ENCODE assay signal across 8 cellular contexts in the genomic region with DNA sequence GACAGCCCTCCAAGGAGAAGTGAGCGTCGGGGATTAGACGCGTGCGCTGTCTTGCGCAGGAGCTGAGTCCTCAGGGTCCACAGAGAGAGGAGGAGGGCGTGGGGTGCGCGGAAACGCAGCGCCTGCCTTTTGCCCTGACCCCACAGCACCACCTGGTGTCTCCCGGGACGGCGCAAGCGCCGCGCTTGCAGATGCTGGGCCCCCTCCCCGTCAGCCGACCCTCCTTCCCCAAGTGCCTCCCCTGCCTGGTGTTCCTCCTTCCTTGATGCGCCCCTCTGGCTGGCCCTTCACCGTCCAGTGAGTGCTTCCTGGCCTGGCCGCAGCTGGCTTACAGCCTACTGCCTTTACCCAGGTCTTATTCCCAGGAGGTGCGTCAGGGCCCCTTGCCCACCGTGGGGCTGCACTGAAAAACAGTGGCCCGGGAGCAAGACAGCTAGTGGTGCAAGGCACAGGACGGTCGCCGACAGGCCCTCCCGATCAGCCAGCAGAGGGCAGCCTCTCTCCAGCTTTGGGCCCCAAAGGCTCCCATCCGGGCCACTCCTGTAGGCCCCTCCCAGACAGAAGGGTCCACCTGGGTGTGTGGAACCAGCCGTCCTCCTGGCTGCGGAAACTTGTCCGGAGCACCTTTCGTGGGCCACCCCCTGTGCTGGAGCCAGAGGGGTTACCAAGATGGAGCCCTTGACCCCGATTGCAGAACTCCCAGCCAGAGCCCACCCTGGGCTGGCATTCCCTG. TPM values are rescaled to one million over a fixed set of nuclear protein-coding genes. Genes with fewer than 3 reads are reported as not detected.
DNase-seq lines count a peak whose midpoint lies in the region; ATAC-seq and TF ChIP-seq lines count a peak whose summit lies in the region.

No MANE protein-coding gene starts in this region.

- H3K9ac ChIP-seq in subcutaneous abdominal adipose tissue (ENCODE audit: low read length in 5 of 5): peak overlapping the region in 2 of 5 donors; percentile 9 to 53

- H3F3A ChIP-seq in GM23338 (replicated peaks; ENCODE audit: low read depth): no peaks in the 10 kb centered on the region; the same call in 1 of the 2 replicates

- H3K36me3 ChIP-seq in GM23338 (ENCODE audit: insufficient read depth): no peaks in the 10 kb centered on the region
- peaks cover 34% of the 10 kb centered on the region for H3K36me3 ChIP-seq in neutrophil
- peaks cover 0 to 39% (median 33%) of the 10 kb centered on the region in 5 donors for H3K36me3 ChIP-seq in subcutaneous abdominal adipose tissue (ENCODE audit: control insufficient read depth in 5 of 5, insufficient read depth in 5 of 5, low read length in 5 of 5)

- H3K27ac ChIP-seq in GM23338 (ENCODE audit: low read depth) (no peak overlapping the region), neutrophil (no peak overlapping the region), subcutaneous abdominal adipose tissue (ENCODE audit: low read depth, low read length) (no peak overlapping the region)

- peaks cover 30% of the 10 kb centered on the region for H3K4me1 Mint-ChIP-seq in GM23338

- no peaks in the 10 kb centered on the region for H3K9me2 ChIP-seq in GM23338 (ENCODE audit: insufficient read depth)

- DNase-seq in EH (ENCODE audit: low read depth): peak; percentile 79
- DNase-seq in GM23338 (ENCODE audit: low spot score): peak; percentile 95
- peak; percentile 83 to 85 for DNase-seq in Kasumi-1 (lab: John Stamatoyannopoulos, UW)
- peak; percentile 20 for DNase-seq in activated gamma-delta T cell (lab: John Stamatoyannopoulos, UW)
- peak; percentile 65 for DNase-seq in foreskin melanocyte

- H3K27ac Mint-ChIP-seq in GM23338: no peak overlapping the region

- no peaks in the 10 kb centered on the region for H4K20me1 ChIP-seq in GM23338 (replicated peaks; ENCODE audit: insufficient read depth)

- peak; percentile 85 for ATAC-seq in GM23338

- H3K27me3 Mint-ChIP-seq in GM23338 (ENCODE audit: insufficient read depth, low read depth, poor library complexity): peaks cover 14% of the 10 kb centered on the region

- H3K4me1 ChIP-seq in GM23338 (ENCODE audit: insufficient read depth): peaks cover 27% of the 10 kb centered on the region
- H3K4me1 ChIP-seq in neutrophil (ENCODE audit: control insufficient read depth in 1 of 2, insufficient read depth in 1 of 2, low read depth in 1 of 2, low read length in 1 of 2): peaks cover 21 to 23% of the 10 kb centered on the region in 2 experiments
- peaks cover 6 to 32% (median 28%) of the 10 kb centered on the region in 5 donors for H3K4me1 ChIP-seq in subcutaneous abdominal adipose tissue (ENCODE audit: control insufficient read depth in 5 of 5, insufficient read depth in 5 of 5, low read length in 5 of 5)

- H3K9me3 Mint-ChIP-seq in GM23338: no peaks in the 10 kb centered on the region

- peak overlapping the region; percentile 94 for H3K4me2 ChIP-seq in GM23338

- H2AFZ ChIP-seq in GM23338: peak overlapping the region; percentile 96

- H3K9me3 ChIP-seq in neutrophil (no peaks in the 10 kb centered on the region), subcutaneous abdominal adipose tissue (ENCODE audit: control insufficient read depth in 5 of 5, low read length in 5 of 5) (no peaks in the 10 kb centered on the region)

- peak; percentile 36; the same call in 1 of the 2 replicates for TF ChIP-seq POLR2A in Raji (IDR thresholded peaks at IDR 0.05; ENCODE audit: insufficient read depth, low read depth, low read length)

- no peaks in the 10 kb centered on the region for H3K36me3 Mint-ChIP-seq in GM23338 (ENCODE audit: low read depth)

- H3K4me3 ChIP-seq in GM23338: peak overlapping the region; percentile 75
- H3K4me3 ChIP-seq in neutrophil (ENCODE audit: low read depth in 1 of 2, low read length in 1 of 2): peak overlapping the region; percentile 64 to 65
- peak overlapping the region; percentile 13 to 62 (median 57) for H3K4me3 ChIP-seq in subcutaneous abdominal adipose tissue (ENCODE audit: low read depth in 1 of 5, low read length in 5 of 5)

- peak overlapping the region; percentile 80 for H3K4me3 Mint-ChIP-seq in GM23338

- peaks cover 9% of the 10 kb centered on the region for H3K27me3 ChIP-seq in GM23338 (ENCODE audit: insufficient read depth)
- peaks cover 18% of the 10 kb centered on the region for H3K27me3 ChIP-seq in neutrophil
- H3K27me3 ChIP-seq in subcutaneous abdominal adipose tissue (ENCODE audit: control insufficient read depth in 5 of 5, insufficient read depth in 4 of 5, low read length in 5 of 5): no peaks in the 10 kb centered on the region

- TF ChIP-seq CTCF in GM23338 (conservative IDR thresholded peaks at IDR 0.05; ENCODE audit: low read depth in 2 of 2): peak; percentile 79 to 98
- peak; percentile 72 for TF ChIP-seq CTCF in neutrophil (IDR thresholded peaks at IDR 0.05)

- no peaks in the 10 kb centered on the region for H3K79me2 ChIP-seq in GM23338 (replicated peaks; ENCODE audit: insufficient read depth)

TF ChIP-seq in GM23338, 12 proteins besides CTCF, POLR2A, EP300 and RAD21:
- TF ChIP-seq ZNF114 (CRISPR knock-in tag; IDR thresholded peaks at IDR 0.05): no peak
- TF ChIP-seq POLR2AphosphoS5 (IDR thresholded peaks at IDR 0.05; ENCODE audit: low read depth): peak; percentile 12; the same call in 1 of the 2 replicates
- TF ChIP-seq, protein P1, sequence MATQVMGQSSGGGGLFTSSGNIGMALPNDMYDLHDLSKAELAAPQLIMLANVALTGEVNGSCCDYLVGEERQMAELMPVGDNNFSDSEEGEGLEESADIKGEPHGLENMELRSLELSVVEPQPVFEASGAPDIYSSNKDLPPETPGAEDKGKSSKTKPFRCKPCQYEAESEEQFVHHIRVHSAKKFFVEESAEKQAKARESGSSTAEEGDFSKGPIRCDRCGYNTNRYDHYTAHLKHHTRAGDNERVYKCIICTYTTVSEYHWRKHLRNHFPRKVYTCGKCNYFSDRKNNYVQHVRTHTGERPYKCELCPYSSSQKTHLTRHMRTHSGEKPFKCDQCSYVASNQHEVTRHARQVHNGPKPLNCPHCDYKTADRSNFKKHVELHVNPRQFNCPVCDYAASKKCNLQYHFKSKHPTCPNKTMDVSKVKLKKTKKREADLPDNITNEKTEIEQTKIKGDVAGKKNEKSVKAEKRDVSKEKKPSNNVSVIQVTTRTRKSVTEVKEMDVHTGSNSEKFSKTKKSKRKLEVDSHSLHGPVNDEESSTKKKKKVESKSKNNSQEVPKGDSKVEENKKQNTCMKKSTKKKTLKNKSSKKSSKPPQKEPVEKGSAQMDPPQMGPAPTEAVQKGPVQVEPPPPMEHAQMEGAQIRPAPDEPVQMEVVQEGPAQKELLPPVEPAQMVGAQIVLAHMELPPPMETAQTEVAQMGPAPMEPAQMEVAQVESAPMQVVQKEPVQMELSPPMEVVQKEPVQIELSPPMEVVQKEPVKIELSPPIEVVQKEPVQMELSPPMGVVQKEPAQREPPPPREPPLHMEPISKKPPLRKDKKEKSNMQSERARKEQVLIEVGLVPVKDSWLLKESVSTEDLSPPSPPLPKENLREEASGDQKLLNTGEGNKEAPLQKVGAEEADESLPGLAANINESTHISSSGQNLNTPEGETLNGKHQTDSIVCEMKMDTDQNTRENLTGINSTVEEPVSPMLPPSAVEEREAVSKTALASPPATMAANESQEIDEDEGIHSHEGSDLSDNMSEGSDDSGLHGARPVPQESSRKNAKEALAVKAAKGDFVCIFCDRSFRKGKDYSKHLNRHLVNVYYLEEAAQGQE (IDR thresholded peaks at IDR 0.05; ENCODE audit: unreplicated experiment): no peak

RNA-seq across cellular contexts. Expression of a gene that starts 12.9 kb away (rescaled TPM):
- 87.4 and 111 TPM in 2 replicates for total RNA-seq in GM23338 (2014; rRNA removed; shearing (Covaris generic))
- 37.5 and 38.9 TPM in 2 replicates for polyA plus RNA-seq in GM23338 (2016; fragmentation: Nextera tagmentation; extraction: Ambion mirVana)

RNA-seq across cellular contexts. Expression of a gene that starts 25.0 kb away (rescaled TPM):
- 24.1 and 29.9 TPM in 2 replicates for total RNA-seq in GM23338 (2014; rRNA removed; shearing (Covaris generic))
- polyA plus RNA-seq in GM23338 (2016; fragmentation: Nextera tagmentation; extraction: Ambion mirVana): 5.8 and 6.2 TPM in 2 replicates

RNA-seq across cellular contexts. Expression of a gene that starts 57.0 kb away (rescaled TPM):
- total RNA-seq in GM23338 (2014; rRNA removed; shearing (Covaris generic)): 37.2 and 37.4 TPM in 2 replicates
- polyA plus RNA-seq in GM23338 (2016; fragmentation: Nextera tagmentation; extraction: Ambion mirVana): 22.6 and 22.7 TPM in 2 replicates

Comparison
In these comparisons a context has a peak if more than half of its experiments do, and no peak if none do; other contexts are left out.
1. DNase-seq: peak in every context shown above with its lines; median percentile 95 in GM23338; 84 in Kasumi-1; 79 in EH; 65 in foreskin melanocyte; 20 in activated gamma-delta T cell.